ENCODE assay signal across 18 cellular contexts in the genomic region with DNA sequence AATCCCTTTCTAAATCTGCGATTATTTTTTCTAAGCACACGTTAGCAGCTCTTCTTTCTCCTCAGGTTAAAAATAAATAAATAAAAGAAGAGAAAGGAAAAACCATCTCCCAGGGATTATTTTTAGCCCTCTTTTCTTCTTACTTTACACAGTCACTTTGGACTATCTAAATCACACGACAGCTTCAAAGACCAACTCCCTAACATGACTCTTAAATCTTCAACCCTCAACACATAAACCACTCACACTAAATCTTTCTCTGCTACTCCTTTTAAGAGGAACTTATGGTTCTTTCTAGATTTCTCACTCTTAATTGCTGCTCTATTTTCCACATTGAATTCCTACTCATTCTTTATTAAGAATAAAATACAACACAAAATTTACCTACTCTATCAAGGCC.
A peak's percentile ranks its signal among the peaks of the same experiment; 100 is the strongest.
DNase-seq lines count a peak whose midpoint lies in the region; ATAC-seq and TF ChIP-seq lines count a peak whose summit lies in the region.
"Had no signal": no experiment of that assay in that cellular context is flagged by ENCODE, and none has a peak within 500 bp of the region (broad histone marks: within the 10 kb centered on the region; RNA-seq: fewer than 3 reads in every experiment).

No MANE protein-coding gene starts in this region.

- peaks cover 0 to 2% of the 10 kb centered on the region in 2 donors for H3K9me3 Mint-ChIP-seq in activated T-cell treated with anti-CD3 and anti-CD28 coated beads, Interleukin-2, amount 50 U/mL, for 72 hours
- peaks cover 4% of the 10 kb centered on the region for H3K9me3 Mint-ChIP-seq in activated T-helper 17 cell treated with anti-CD3 and anti-CD28 coated beads, Interleukin-2, amount 50 U/mL, for 72 hours
- H3K9me3 Mint-ChIP-seq in nephron progenitor cell, result peaks cover 19% of the 10 kb centered on the region

- H3K36me3 Mint-ChIP-seq in activated T-cell treated with anti-CD3 and anti-CD28 coated beads, Interleukin-2, amount 50 U/mL, for 72 hours (ENCODE audit: insufficient read depth in 2 of 2), result peaks cover 0 to 3% of the 10 kb centered on the region in 2 donors
- no peaks in the 10 kb centered on the region for H3K36me3 Mint-ChIP-seq in activated T-helper 17 cell treated with anti-CD3 and anti-CD28 coated beads, Interleukin-2, amount 50 U/mL, for 72 hours (ENCODE audit: low read depth)
- peaks cover 36% of the 10 kb centered on the region for H3K36me3 Mint-ChIP-seq in nephron progenitor cell (ENCODE audit: low read depth)

- peak overlapping the region in 1 of 2 donors; percentile 2 for H3K4me3 Mint-ChIP-seq in activated T-cell treated with anti-CD3 and anti-CD28 coated beads, Interleukin-2, amount 50 U/mL, for 72 hours
- H3K4me3 Mint-ChIP-seq in activated T-helper 17 cell treated with anti-CD3 and anti-CD28 coated beads, Interleukin-2, amount 50 U/mL, for 72 hours, result peak overlapping the region; percentile 29
- peak overlapping the region; percentile 8 for H3K4me3 Mint-ChIP-seq in nephron progenitor cell

- H3K27ac Mint-ChIP-seq in activated T-cell treated with anti-CD3 and anti-CD28 coated beads, Interleukin-2, amount 50 U/mL, for 72 hours, result peak overlapping the region; percentile 67
- peak overlapping the region; percentile 35 for H3K27ac Mint-ChIP-seq in activated T-helper 17 cell treated with anti-CD3 and anti-CD28 coated beads, Interleukin-2, amount 50 U/mL, for 72 hours
- H3K27ac Mint-ChIP-seq in nephron progenitor cell, result peak overlapping the region; percentile 62

- H3K4me1 Mint-ChIP-seq in activated T-cell treated with anti-CD3 and anti-CD28 coated beads, Interleukin-2, amount 50 U/mL, for 72 hours (ENCODE audit: low read depth), result peaks cover 7% of the 10 kb centered on the region
- peaks cover 17% of the 10 kb centered on the region for H3K4me1 Mint-ChIP-seq in activated T-helper 17 cell treated with anti-CD3 and anti-CD28 coated beads, Interleukin-2, amount 50 U/mL, for 72 hours
- peaks cover 52% of the 10 kb centered on the region for H3K4me1 Mint-ChIP-seq in nephron progenitor cell

- TF ChIP-seq CTCF in nephron progenitor cell (IDR thresholded peaks at IDR 0.05), result no peak

- no peaks in the 10 kb centered on the region for H3K27me3 Mint-ChIP-seq in activated T-cell treated with anti-CD3 and anti-CD28 coated beads, Interleukin-2, amount 50 U/mL, for 72 hours (ENCODE audit: low read depth)
- H3K27me3 Mint-ChIP-seq in activated T-helper 17 cell treated with anti-CD3 and anti-CD28 coated beads, Interleukin-2, amount 50 U/mL, for 72 hours, result no peaks in the 10 kb centered on the region
- peaks cover 3% of the 10 kb centered on the region for H3K27me3 Mint-ChIP-seq in nephron progenitor cell (ENCODE audit: low read depth, poor library complexity)

- ATAC-seq in activated T-cell treated with anti-CD3 and anti-CD28 coated beads, Interleukin-2, amount 50 U/mL, for 72 hours (replicated peaks in 1 of 2), result no peak
- no peak for ATAC-seq in activated T-helper 17 cell treated with anti-CD3 and anti-CD28 coated beads, Interleukin-2, amount 50 U/mL, for 72 hours (replicated peaks)
- no peak for ATAC-seq in HG02970 (IDR thresholded peaks at IDR 0.05; ENCODE audit: low FRiP score, unreplicated experiment)
- ATAC-seq: A549, K562, PC-3 had no signal

- DNase-seq in activated T-cell treated with anti-CD3 and anti-CD28 coated beads, Interleukin-2, amount 50 U/mL, for 72 hours, result no peak
- DNase-seq in activated T-cell treated with anti-CD3 and anti-CD28 coated beads, Interleukin-2, amount 50 U/mL, for 48 hours, result no peak
- DNase-seq in MV-4-11 (lab: John Stamatoyannopoulos, UW) (peak; percentile 55), nephron progenitor cell (no peak), cerebellar cortex (ENCODE audit: low spot score) (no peak), NCI-H748 (lab: John Stamatoyannopoulos, UW; ENCODE audit: unreplicated experiment) (no peak)
- DNase-seq: CD8-positive, alpha-beta memory T cell; NCI-H1417 treated with DMSO at 0.1 percent for 48 hours; NCI-H1930; NCI-H226; NCI-H524 treated with DMSO at 0.1 percent for 48 hours; PC-3; RPMI8226; SIG-M5 had no signal
